ENCODE assay signal across 8 cellular contexts in genomic region chr16:15055141-15056053, GRCh38. TPM values are rescaled to one million over a fixed set of nuclear protein-coding genes. Genes with fewer than 3 reads are reported as not detected.
DNase-seq lines count a peak whose midpoint lies in the region; ATAC-seq, FAIRE-seq and TF ChIP-seq lines count a peak whose summit lies in the region.

No MANE protein-coding gene starts in this region.

- TF ChIP-seq POLR2A in K562 (conservative IDR thresholded peaks at IDR 0.05): no peak

- POLR2A ChIA-PET in BJ (lab: Charles Lee) (no interaction called here), OCI-LY7 (lab: Charles Lee) (interaction anchor here (0.6 kb wide), 1 partner anchor 509 kb away, joined by 3 read pairs; no protein-coding TSS in a partner anchor), K562 (lab: Yijun Ruan, JAX) (no interaction called here)

- H3K9me2 ChIP-seq in OCI-LY7 (ENCODE audit: insufficient read depth, low read length): no peaks in the 10 kb centered on the region

- in situ Hi-C loops in K562 (cut with MboI): loop anchor here (25.0 kb wide), 1 partner anchor 168 kb away; no protein-coding TSS in a partner anchor

- no peak for TF ChIP-seq EP300 in K562 (IDR thresholded peaks at IDR 0.05; ENCODE audit: low read length)

- BruUV-seq in OCI-LY7 (replicated peaks; lab: Mats Ljungman, UMichigan) (no TSS peak), K562 (replicated peaks; lab: Mats Ljungman, UMichigan) (no TSS peak)

- no peak for FAIRE-seq in K562 (lab: Jason Lieb, UNC)

- no peaks in the 10 kb centered on the region for H3K9me3 ChIP-seq in OCI-LY7 (ENCODE audit: low read length)
- H3K9me3 ChIP-seq in K562 (replicated peaks; ENCODE audit: control insufficient read depth, insufficient read depth, low read depth, low read length): peaks cover 5% of the 10 kb centered on the region; the same call in 1 of the 2 replicates

- intact Hi-C loops in OCI-LY7 (cut with micrococcal nuclease; ENCODE audit: unreplicated experiment) (no loop called here), K562 (cut with micrococcal nuclease) (no loop called here)

- DNase-seq in BJ (ENCODE audit: low read depth) (no peak), OCI-LY7 (ENCODE audit: low spot score) (peak; percentile 86), K562 (ENCODE audit: extremely low read depth in 1 of 4, low spot score in 3 of 4) (peak; percentile 26 to 34 (median 27)), left lobe of liver (ENCODE audit: low spot score) (no peak), NCI-H1694 (lab: John Stamatoyannopoulos, UW) (no peak)
- DNase-seq in stimulated activated CD8-positive, alpha-beta memory T cell treated with anti-CD3 and anti-CD28 coated beads, Interleukin-4, amount 100 ng/mL, for 1 hour (ENCODE audit: low read depth in 2 of 2, low spot score in 1 of 2): peak; percentile 38 to 50

- ATAC-seq in GM18861 (IDR thresholded peaks at IDR 0.05; ENCODE audit: unreplicated experiment) (peak; percentile 49), HG03025 (IDR thresholded peaks at IDR 0.05; ENCODE audit: low FRiP score, unreplicated experiment) (peak; percentile 50), K562 (no peak; the same call in 2 of the 3 replicates), left lobe of liver (peak; percentile 2)

- H3K27me3 ChIP-seq in BJ (ENCODE audit: control insufficient read depth, insufficient read depth, low read length) (no peaks in the 10 kb centered on the region), K562 (ENCODE audit: control insufficient read depth in 2 of 2, insufficient read depth in 2 of 2, low read length in 2 of 2) (no peaks in the 10 kb centered on the region)

- H2AFZ ChIP-seq in OCI-LY7 (ENCODE audit: low read length): peak overlapping the region; percentile 94
- H2AFZ ChIP-seq in K562 (ENCODE audit: low read depth, low read length): peak overlapping the region; percentile 87

- CTCF ChIA-PET in BJ (lab: Yijun Ruan, JAX) (no interaction called here), OCI-LY7 (lab: Charles Lee; ENCODE audit: unreplicated experiment) (no interaction called here), K562 (lab: Yijun Ruan, JAX; ENCODE audit: low intra/inter-chr PET ratio) (no interaction called here)

- peak overlapping the region; percentile 95 for H3K4me3 ChIP-seq in BJ (ENCODE audit: low read depth, low read length)
- peak overlapping the region; percentile 97 for H3K4me3 ChIP-seq in OCI-LY7 (ENCODE audit: low read depth, low read length, poor library complexity, severe bottlenecking)
- peak overlapping the region; percentile 94 for H3K4me3 ChIP-seq in K562

- H3K4me2 ChIP-seq in OCI-LY7 (ENCODE audit: low read length) (peak overlapping the region; percentile 81), K562 (ENCODE audit: insufficient read depth, low read length) (peak overlapping the region; percentile 82)

- H3K36me3 ChIP-seq in BJ (ENCODE audit: control insufficient read depth, insufficient read depth, low read length): peaks cover 2% of the 10 kb centered on the region
- H3K36me3 ChIP-seq in OCI-LY7 (ENCODE audit: insufficient read depth, low read length): peaks cover 21% of the 10 kb centered on the region
- peaks cover 18% of the 10 kb centered on the region; the same call in 2 of the 3 replicates for H3K36me3 ChIP-seq in K562 (ENCODE audit: control insufficient read depth, insufficient read depth, low read length)

- 10% methylated on average over 53 of the region's 81 CpGs for WGBS in K562 (ENCODE audit: insufficient coverage, low coverage, missing lambda C conversion rate)

- H3K4me1 ChIP-seq in OCI-LY7 (ENCODE audit: insufficient read depth, low read length, poor library complexity, severe bottlenecking) (peaks cover 6% of the 10 kb centered on the region), K562 (replicated peaks in 1 of 2; ENCODE audit: control insufficient read depth in 2 of 2, insufficient read depth in 2 of 2, low read length in 2 of 2) (peaks cover 2 to 20% of the 10 kb centered on the region in 2 experiments; a peak in 3 of 5 replicates)

- H4K20me1 ChIP-seq in OCI-LY7 (ENCODE audit: insufficient read depth, low read length) (no peaks in the 10 kb centered on the region), K562 (replicated peaks; ENCODE audit: control insufficient read depth, insufficient read depth, low read length) (no peaks in the 10 kb centered on the region)

- H3K27ac ChIP-seq in OCI-LY7 (ENCODE audit: low read depth, low read length, poor library complexity, severe bottlenecking) (peak overlapping the region; percentile 54), K562 (ENCODE audit: extremely low read depth, low read depth, low read length) (peak overlapping the region; percentile 65; the same call in 2 of the 3 replicates)

- no peak for TF ChIP-seq RAD21 in K562 (CRISPR knock-in tag; conservative IDR thresholded peaks at IDR 0.05 in 1 of 2, IDR thresholded peaks at IDR 0.05 in 1 of 2)

- no peaks in the 10 kb centered on the region for H3K9me1 ChIP-seq in K562 (ENCODE audit: control insufficient read depth, insufficient read depth, low read length)

- TF ChIP-seq CTCF in BJ (IDR thresholded peaks at IDR 0.05; ENCODE audit: insufficient read depth, low read depth, low read length) (peak; percentile 35), OCI-LY7 (conservative IDR thresholded peaks at IDR 0.05; ENCODE audit: low read length) (peak; percentile 66), K562 (IDR thresholded peaks at IDR 0.05 in 2 of 3, conservative IDR thresholded peaks at IDR 0.05 in 1 of 3; ENCODE audit: insufficient read depth in 2 of 3, low read depth in 1 of 3, low read length in 3 of 3) (peak in 2 of 3 experiments; percentile 32 to 37; a peak in 4 of 6 replicates)

- peak overlapping the region; percentile 73 to 92; a peak in 3 of 4 replicates for H3K9ac ChIP-seq in K562 (ENCODE audit: insufficient read depth in 1 of 2, low read depth in 2 of 2, low read length in 2 of 2)

- peaks cover 27% of the 10 kb centered on the region for H3K79me2 ChIP-seq in OCI-LY7 (ENCODE audit: insufficient read depth, low read depth, low read length)
- H3K79me2 ChIP-seq in K562 (ENCODE audit: control insufficient read depth, insufficient read depth, low read length): peaks cover 11% of the 10 kb centered on the region; the same call in 1 of the 3 replicates

TF ChIP-seq in K562, 482 proteins besides CTCF, POLR2A, EP300 and RAD21 (continues in another document):
- TF ChIP-seq HDAC2 (IDR thresholded peaks at IDR 0.05) (peak; percentile 98), MAZ (CRISPR knock-in tag; conservative IDR thresholded peaks at IDR 0.05 in 1 of 2, IDR thresholded peaks at IDR 0.05 in 1 of 2) (peak in 1 of 2 experiments; percentile 46; a peak in 1 of 4 replicates), RBM34 (IDR thresholded peaks at IDR 0.05; ENCODE audit: borderline replicate concordance, insufficient read depth, low read length) (no peak), TAF7 (tag; IDR thresholded peaks at IDR 0.05) (no peak), ZNF76 (CRISPR knock-in tag; IDR thresholded peaks at IDR 0.05; ENCODE audit: borderline replicate concordance) (no peak), CREBBP (IDR thresholded peaks at IDR 0.05; ENCODE audit: low read depth, low read length) (no peak), TRIM24 (IDR thresholded peaks at IDR 0.05) (no peak)

RNA-seq across cellular contexts. Expression of gene NTAN1, which starts 0.5 kb away (rescaled TPM):
- 56.1 and 71.8 TPM in 2 replicates for polyA plus RNA-seq in BJ (2011; rRNA removed)
- 48.6 and 88.8 TPM in 2 replicates for polyA minus RNA-seq in BJ (2011; rRNA and poly(A)+ RNA removed)
- 38.3 and 38.8 TPM in 2 replicates for total RNA-seq in OCI-LY7 (2014; rRNA removed; shearing (Covaris generic))
- total RNA-seq in OCI-LY7 (2022): 37.3 and 38.0 TPM in 2 replicates
- total RNA-seq in K562 (2011; cell fraction: chromatin; rRNA removed; ENCODE audit: low replicate concordance): 34.7 and 43.2 TPM in 2 replicates
- total RNA-seq in K562 (2011; cell fraction: nucleolus; rRNA removed): 16.4 and 21.5 TPM in 2 replicates
- 25.4 and 30.0 TPM in 2 replicates for total RNA-seq in K562 (2011; cell fraction: nucleoplasm; rRNA removed)
- total RNA-seq in K562 (2014; rRNA removed): 13.2 and 22.6 TPM in 2 replicates
- total RNA-seq in K562 (2014; rRNA removed; fragmentation: Illumina TruSeq; extraction: Trizol): 19.4 and 21.3 TPM in 2 replicates
- total RNA-seq in K562 (2015; rRNA removed; fragmentation: Illumina TruSeq; extraction: Trizol): 16.9 and 19.0 TPM in 2 replicates
- total RNA-seq in K562 (2021): 12.5 and 15.7 TPM in 2 replicates
- 39.9 and 47.8 TPM in 2 replicates for polyA plus RNA-seq in K562 (2011; rRNA removed)
- polyA plus RNA-seq in K562 (2011; cell fraction: cytosol; rRNA removed): 19.1 and 23.8 TPM in 2 replicates
- 21.3 and 23.3 TPM in 2 replicates for polyA plus RNA-seq in K562 (2011; cell fraction: nucleus; rRNA removed)
- polyA plus RNA-seq in K562 (2012): 15.9 and 16.8 TPM in 2 replicates
- polyA plus RNA-seq in K562 (2014; fragmentation: Illumina TruSeq; extraction: Trizol): 19.7 and 28.8 TPM in 2 replicates
- polyA plus RNA-seq in K562 (2014; fragmentation: Nextera tagmentation; extraction: Ambion mirVana): 1 to 10 TPM; 4.6 to 5.3 TPM
- 19.3 and 33.3 TPM in 2 replicates for polyA plus RNA-seq in K562 (2014; rRNA removed)
- 29.8 and 31.5 TPM in 2 replicates for polyA minus RNA-seq in K562 (2011; rRNA and poly(A)+ RNA removed)
- 16.8 and 18.6 TPM in 2 replicates for polyA minus RNA-seq in K562 (2011; cell fraction: cytosol; rRNA and poly(A)+ RNA removed)
- 6.7 and 8.5 TPM in 2 replicates for polyA minus RNA-seq in K562 (2011; cell fraction: nucleus; rRNA and poly(A)+ RNA removed)
- 14.6 TPM for total RNA-seq in left lobe of liver

RNA-seq across cellular contexts. Expression of gene RRN3, which starts 38.7 kb away (rescaled TPM):
- polyA plus RNA-seq in BJ (2011; rRNA removed) (20.0 and 35.1 TPM in 2 replicates), K562 (2011; rRNA removed) (27.4 and 49.5 TPM in 2 replicates), K562 (2014; fragmentation: Illumina TruSeq; extraction: Trizol) (26.4 and 26.7 TPM in 2 replicates), K562 (2014; fragmentation: Nextera tagmentation; extraction: Ambion mirVana) (10 to 100 TPM; 22.6 to 38.5 TPM), K562 (2014; rRNA removed) (28.4 and 28.6 TPM in 2 replicates)
- 14.7 and 18.4 TPM in 2 replicates for polyA minus RNA-seq in BJ (2011; rRNA and poly(A)+ RNA removed)
- 16.6 and 17.6 TPM in 2 replicates for total RNA-seq in OCI-LY7 (2014; rRNA removed; shearing (Covaris generic))
- total RNA-seq in OCI-LY7 (2022) (21.2 and 24.7 TPM in 2 replicates), K562 (2014; rRNA removed) (22.2 and 23.9 TPM in 2 replicates), K562 (2014; rRNA removed; fragmentation: Illumina TruSeq; extraction: Trizol) (37.3 and 40.5 TPM in 2 replicates), K562 (2015; rRNA removed; fragmentation: Illumina TruSeq; extraction: Trizol) (33.9 and 35.7 TPM in 2 replicates), K562 (2021) (27.8 and 28.0 TPM in 2 replicates), left lobe of liver (12.0 TPM)
- 31.3 and 50.9 TPM in 2 replicates for total RNA-seq in K562 (2011; cell fraction: chromatin; rRNA removed; ENCODE audit: low replicate concordance)
- 11.5 and 14.5 TPM in 2 replicates for total RNA-seq in K562 (2011; cell fraction: nucleolus; rRNA removed)
- total RNA-seq in K562 (2011; cell fraction: nucleoplasm; rRNA removed): 17.4 and 19.7 TPM in 2 replicates
- polyA plus RNA-seq in K562 (2011; cell fraction: cytosol; rRNA removed): 12.5 and 15.7 TPM in 2 replicates
- polyA plus RNA-seq in K562 (2011; cell fraction: nucleus; rRNA removed): 21.6 and 22.9 TPM in 2 replicates
- 11.6 and 18.3 TPM in 2 replicates for polyA plus RNA-seq in K562 (2012)
- polyA minus RNA-seq in K562 (2011; rRNA and poly(A)+ RNA removed): 41.8 and 65.6 TPM in 2 replicates
- 15.0 and 26.1 TPM in 2 replicates for polyA minus RNA-seq in K562 (2011; cell fraction: cytosol; rRNA and poly(A)+ RNA removed)
- polyA minus RNA-seq in K562 (2011; cell fraction: nucleus; rRNA and poly(A)+ RNA removed): 11.0 and 14.8 TPM in 2 replicates

Comparison
In these comparisons a context has a peak if more than half of its experiments do, and no peak if none do; other contexts are left out.
1. DNase-seq: peak in OCI-LY7 (single experiment), K562 (4 of 4) and stimulated activated CD8-positive, alpha-beta memory T cell treated with anti-CD3 and anti-CD28 coated beads, Interleukin-4, amount 100 ng/mL, for 1 hour (2 of 2); none in BJ (single experiment), left lobe of liver (single experiment) and NCI-H1694 (single experiment).
2. Peak in every context shown above with its lines, with median percentiles within 50 percentile points of each other: H3K4me3 ChIP-seq and CTCF ChIP-seq.